Comparison of ENCODE assay signal across 22 cellular contexts in genomic region chr10:27143686-27144085, GRCh38. TPM values are rescaled to one million over a fixed set of nuclear protein-coding genes. Genes with fewer than 3 reads are reported as not detected.
DNase-seq lines count a peak whose midpoint lies in the region; ATAC-seq and TF ChIP-seq lines count a peak whose summit lies in the region.
"Had no signal": no experiment of that assay in that cellular context is flagged by ENCODE, and none has a peak within 500 bp of the region (broad histone marks: within the 10 kb centered on the region; RNA-seq: fewer than 3 reads in every experiment).

No MANE protein-coding gene starts in this region.

- H2BK120ac ChIP-seq in mesendoderm (ENCODE audit: low read depth, low read length) = no peak overlapping the region

- no peaks in the 10 kb centered on the region for H3K27me3 Mint-ChIP-seq in activated T-helper 2 cell treated with anti-CD3 and anti-CD28 coated beads, Interferon-gamma antibody, Interleukin-2, Interleukin-4, amounts not matched to agents 10 μg/mL and 5 μg/mL and 100 μg/mL, durations not matched to agents 14 hours and 24 hours and 36 hours (ENCODE audit: low read depth)
- H3K27me3 Mint-ChIP-seq: CD4-positive, alpha-beta memory T cell had no signal

- H3K36me3 ChIP-seq in mucosa of descending colon (ENCODE audit: low read depth) (peaks cover 7% of the 10 kb centered on the region), Peyer's patch (peaks cover 0 to 86% (median 0%) of the 10 kb centered on the region in 3 donors), thyroid gland (peaks cover 21 to 31% of the 10 kb centered on the region in 2 donors), mesendoderm (ENCODE audit: control insufficient read depth, insufficient read depth, low read length) (peaks cover 6% of the 10 kb centered on the region)

- WGBS in thyroid gland, 2 donors = 97% methylated on average over 1 of the region's 1 CpG
- WGBS in mesendoderm (ENCODE audit: extremely low coverage, insufficient coverage, low lambda C conversion rate) = no CpG with 5 or more reads among the region's 1 CpG

- H3K27me3 ChIP-seq in Peyer's patch (no peaks in the 10 kb centered on the region), thyroid gland (no peaks in the 10 kb centered on the region), mesendoderm (ENCODE audit: insufficient read depth, low read length, poor library complexity) (no peaks in the 10 kb centered on the region)
- H3K27me3 ChIP-seq: BLaER1 treated with 17β-estradiol and CSF1 and Interleukin-3, amounts not matched to agents 10 nM and 100 nM; MG63 had no signal

- DNase-seq in EH (ENCODE audit: low read depth) = peak; percentile 29
- DNase-seq in NCI-H2227 treated with DMSO at 0.1 percent for 48 hours (lab: John Stamatoyannopoulos, UW) = peak; percentile 13
- DNase-seq in activated T-helper 2 cell treated with anti-CD3 and anti-CD28 coated beads, Interferon-gamma antibody, Interleukin-2, Interleukin-4, amounts not matched to agents 10 μg/mL and 5 μg/mL and 100 μg/mL, durations not matched to agents 14 hours and 24 hours and 36 hours (ENCODE audit: low spot score) = no peak
- no peak for DNase-seq in mucosa of descending colon
- DNase-seq in Peyer's patch = no peak
- no peak for DNase-seq in thyroid gland
- no peak for DNase-seq in NCI-H1105 (lab: John Stamatoyannopoulos, UW)
- DNase-seq in mesendoderm = no peak
- DNase-seq: AML-193; Caco-2; CD4-positive, alpha-beta memory T cell; GF-D8; H9; IMR-90; KG1; MG63; NCI-H2029; NCI-H526 treated with DMSO at 0.1 percent for 48 hours; SIG-M5; SK-N-SH; SW 1271 had no signal

- no peak overlapping the region for H3K4me2 ChIP-seq in mesendoderm (ENCODE audit: low read length)
- H3K4me2 ChIP-seq: BLaER1 treated with 17β-estradiol and CSF1 and Interleukin-3, amounts not matched to agents 10 nM and 100 nM; SK-N-SH had no signal

- H3K27ac Mint-ChIP-seq in activated T-helper 2 cell treated with anti-CD3 and anti-CD28 coated beads, Interferon-gamma antibody, Interleukin-2, Interleukin-4, amounts not matched to agents 10 μg/mL and 5 μg/mL and 100 μg/mL, durations not matched to agents 14 hours and 24 hours and 36 hours = peak overlapping the region; percentile 24
- H3K27ac Mint-ChIP-seq: H9 had no signal

- no peak overlapping the region for H4K5ac ChIP-seq in mesendoderm (ENCODE audit: low read length)

- no peaks in the 10 kb centered on the region for H3K9me3 Mint-ChIP-seq in activated T-helper 2 cell treated with anti-CD3 and anti-CD28 coated beads, Interferon-gamma antibody, Interleukin-2, Interleukin-4, amounts not matched to agents 10 μg/mL and 5 μg/mL and 100 μg/mL, durations not matched to agents 14 hours and 24 hours and 36 hours
- H3K9me3 Mint-ChIP-seq: CD4-positive, alpha-beta memory T cell; H9 had no signal

- H3K9me3 ChIP-seq in mucosa of descending colon (no peaks in the 10 kb centered on the region), Peyer's patch (no peaks in the 10 kb centered on the region), thyroid gland (no peaks in the 10 kb centered on the region)
- H3K9me3 ChIP-seq: BLaER1 treated with 17β-estradiol and CSF1 and Interleukin-3, amounts not matched to agents 10 nM and 100 nM; Caco-2; MG63; SK-N-SH had no signal

- peaks cover 21% of the 10 kb centered on the region for H3K4me1 Mint-ChIP-seq in activated T-helper 2 cell treated with anti-CD3 and anti-CD28 coated beads, Interferon-gamma antibody, Interleukin-2, Interleukin-4, amounts not matched to agents 10 μg/mL and 5 μg/mL and 100 μg/mL, durations not matched to agents 14 hours and 24 hours and 36 hours (ENCODE audit: low read depth)

- no peak overlapping the region for H3K27ac ChIP-seq in Peyer's patch
- no peak overlapping the region for H3K27ac ChIP-seq in thyroid gland
- H3K27ac ChIP-seq in mesendoderm (ENCODE audit: low read depth, low read length) = no peak overlapping the region
- H3K27ac ChIP-seq: BLaER1 treated with 17β-estradiol and CSF1 and Interleukin-3, amounts not matched to agents 10 nM and 100 nM had no signal

- H3K4me1 ChIP-seq in mucosa of descending colon (ENCODE audit: low read depth) (no peaks in the 10 kb centered on the region), Peyer's patch (no peaks in the 10 kb centered on the region), thyroid gland (no peaks in the 10 kb centered on the region), mesendoderm (ENCODE audit: control insufficient read depth, low read depth, low read length) (no peaks in the 10 kb centered on the region)
- H3K4me1 ChIP-seq: Caco-2 had no signal

- H3K23ac ChIP-seq in mesendoderm (ENCODE audit: low read length) = no peak overlapping the region

- H2BK15ac ChIP-seq in mesendoderm (replicated peaks; ENCODE audit: low read depth) = no peak overlapping the region

- no peak overlapping the region for H3K56ac ChIP-seq in mesendoderm (ENCODE audit: low read length)

- H4K8ac ChIP-seq in mesendoderm (ENCODE audit: low read depth, low read length) = no peak overlapping the region

- peaks cover 9% of the 10 kb centered on the region for H3K79me2 ChIP-seq in mesendoderm (ENCODE audit: control insufficient read depth, insufficient read depth, low read length)

- H3K79me1 ChIP-seq in mesendoderm (ENCODE audit: low read length) = peaks cover 7% of the 10 kb centered on the region

- no peak overlapping the region for H3K4me3 ChIP-seq in mucosa of descending colon
- H3K4me3 ChIP-seq in Peyer's patch = no peak overlapping the region
- no peak overlapping the region for H3K4me3 ChIP-seq in thyroid gland (replicated peaks in 1 of 3)
- no peak overlapping the region for H3K4me3 ChIP-seq in mesendoderm (ENCODE audit: low read length)
- H3K4me3 ChIP-seq: BLaER1 treated with 17β-estradiol and CSF1 and Interleukin-3, amounts not matched to agents 10 nM and 100 nM; MG63 had no signal

- no peak overlapping the region for H3K4me3 Mint-ChIP-seq in activated T-helper 2 cell treated with anti-CD3 and anti-CD28 coated beads, Interferon-gamma antibody, Interleukin-2, Interleukin-4, amounts not matched to agents 10 μg/mL and 5 μg/mL and 100 μg/mL, durations not matched to agents 14 hours and 24 hours and 36 hours (ENCODE audit: low read depth)
- H3K4me3 Mint-ChIP-seq: CD4-positive, alpha-beta memory T cell; H9 had no signal

- H3K18ac ChIP-seq in mesendoderm (ENCODE audit: low read length) = no peak overlapping the region

- TF ChIP-seq POLR2A in Peyer's patch (IDR thresholded peaks at IDR 0.05) (no peak), thyroid gland (IDR thresholded peaks at IDR 0.05) (no peak)

- ATAC-seq in mucosa of descending colon = peak; percentile 83

- no peak overlapping the region for H3K9ac ChIP-seq in mesendoderm (ENCODE audit: low read length)
- H3K9ac ChIP-seq: BLaER1 treated with 17β-estradiol and CSF1 and Interleukin-3, amounts not matched to agents 10 nM and 100 nM; SK-N-SH had no signal

- intact Hi-C loops in activated T-helper 2 cell treated with anti-CD3 and anti-CD28 coated beads, Interferon-gamma antibody, Interleukin-2, Interleukin-4, amounts not matched to agents 10 μg/mL and 5 μg/mL and 100 μg/mL, durations not matched to agents 14 hours and 24 hours and 36 hours (cut with micrococcal nuclease) = no loop called here
- intact Hi-C loops in mucosa of descending colon (cut with DNase I, micrococcal nuclease) (no loop called here), thyroid gland (cut with DNase I) (no loop called here)

- H2BK5ac ChIP-seq in mesendoderm (ENCODE audit: low read length) = no peak overlapping the region

- H3K4ac ChIP-seq in mesendoderm (ENCODE audit: low read depth, low read length) = no peak overlapping the region

- H2AK5ac ChIP-seq in mesendoderm (ENCODE audit: low read length) = no peak overlapping the region

- H3K36me3 Mint-ChIP-seq in activated T-helper 2 cell treated with anti-CD3 and anti-CD28 coated beads, Interferon-gamma antibody, Interleukin-2, Interleukin-4, amounts not matched to agents 10 μg/mL and 5 μg/mL and 100 μg/mL, durations not matched to agents 14 hours and 24 hours and 36 hours (ENCODE audit: low read depth) = peaks cover 67% of the 10 kb centered on the region

- no peak for TF ChIP-seq CTCF in mucosa of descending colon (IDR thresholded peaks at IDR 0.05)
- TF ChIP-seq CTCF in Peyer's patch (IDR thresholded peaks at IDR 0.05) = no peak
- no peak for TF ChIP-seq CTCF in thyroid gland (IDR thresholded peaks at IDR 0.05)

RNA-seq across cellular contexts. Expression of gene YME1L1, which starts 10.5 kb away (rescaled TPM):
- 146 and 152 TPM in 2 replicates for total RNA-seq in activated T-helper 2 cell treated with anti-CD3 and anti-CD28 coated beads, Interferon-gamma antibody, Interleukin-2, Interleukin-4, amounts not matched to agents 10 μg/mL and 5 μg/mL and 100 μg/mL, durations not matched to agents 14 hours and 24 hours and 36 hours
- 100 to 1,000 TPM in 1 of 3 donors, 10 to 100 TPM in 2; 83.4 to 100 (median 88.0) TPM for total RNA-seq in mucosa of descending colon
- total RNA-seq in Peyer's patch = 10 to 100 TPM; 43.1 to 86.6 (median 55.7) TPM
- total RNA-seq in thyroid gland = 100 to 1,000 TPM in 1 of 4 donors, 10 to 100 TPM in 3; 74.5 to 106 (median 85.0) TPM
- polyA plus RNA-seq in mesendoderm (2013, experiment 1 of 2) = 89.3 TPM
- polyA plus RNA-seq in mesendoderm (2013, experiment 2 of 2) = 92.9 TPM

RNA-seq across cellular contexts. Expression of gene MASTL, which starts 11.5 kb away (rescaled TPM):
- 26.7 and 29.7 TPM in 2 replicates for total RNA-seq in activated T-helper 2 cell treated with anti-CD3 and anti-CD28 coated beads, Interferon-gamma antibody, Interleukin-2, Interleukin-4, amounts not matched to agents 10 μg/mL and 5 μg/mL and 100 μg/mL, durations not matched to agents 14 hours and 24 hours and 36 hours
- total RNA-seq in mucosa of descending colon (10 to 100 TPM in 1 of 3 donors, 1 to 10 TPM in 2; 5.9 to 10.3 (median 5.9) TPM), Peyer's patch (10 to 100 TPM in 3 of 4 donors, 1 to 10 TPM in 1; 9.8 to 14.4 (median 11.0) TPM), thyroid gland (10 to 100 TPM in 1 of 4 donors, 1 to 10 TPM in 3; 5.5 to 13.1 (median 8.1) TPM)
- 42.1 TPM for polyA plus RNA-seq in mesendoderm (2013, experiment 1 of 2)
- polyA plus RNA-seq in mesendoderm (2013, experiment 2 of 2) = 42.4 TPM

RNA-seq across cellular contexts. Expression of gene ANKRD26, which starts 43.4 kb away (rescaled TPM):
- total RNA-seq in activated T-helper 2 cell treated with anti-CD3 and anti-CD28 coated beads, Interferon-gamma antibody, Interleukin-2, Interleukin-4, amounts not matched to agents 10 μg/mL and 5 μg/mL and 100 μg/mL, durations not matched to agents 14 hours and 24 hours and 36 hours = 5.5 and 6.5 TPM in 2 replicates
- total RNA-seq in mucosa of descending colon = 10 to 100 TPM in 2 of 3 donors, 1 to 10 TPM in 1; 7.0 to 11.8 (median 10.8) TPM
- 10 to 100 TPM; 12.2 to 40.4 (median 12.7) TPM for total RNA-seq in Peyer's patch
- total RNA-seq in thyroid gland = 10 to 100 TPM; 13.1 to 18.9 (median 14.5) TPM
- polyA plus RNA-seq in mesendoderm (2013, experiment 1 of 2) = 5.0 TPM
- polyA plus RNA-seq in mesendoderm (2013, experiment 2 of 2) = 5.6 TPM

Comparison
In these comparisons a context has a peak if more than half of its experiments do, and no peak if none do; other contexts are left out.
1. DNase-seq: peak in EH (single experiment) and NCI-H2227 treated with DMSO at 0.1 percent for 48 hours (single experiment); none in activated T-helper 2 cell treated with anti-CD3 and anti-CD28 coated beads, Interferon-gamma antibody, Interleukin-2, Interleukin-4, amounts not matched to agents 10 μg/mL and 5 μg/mL and 100 μg/mL, durations not matched to agents 14 hours and 24 hours and 36 hours (single experiment), mucosa of descending colon (0 of 3), Peyer's patch (0 of 3), thyroid gland (0 of 2), NCI-H1105 (single experiment) and mesendoderm (single experiment).